Comparison of ENCODE assay signal across 34 cellular contexts in genomic region chr18:46727177-46727576, GRCh38. TPM values are rescaled to one million over a fixed set of nuclear protein-coding genes. Genes with fewer than 3 reads are reported as not detected.
"Had no signal": no experiment of that assay in that cellular context is flagged by ENCODE, and none has a peak within 500 bp of the region (broad histone marks: within the 10 kb centered on the region; RNA-seq: fewer than 3 reads in every experiment).

No MANE protein-coding gene starts in this region.

- H3K27ac ChIP-seq: adrenal gland, body of pancreas, coronary artery, esophagus muscularis mucosa, foreskin keratinocyte, WERI-Rb-1 had no signal

- ATAC-seq: activated CD4-positive, CD25-positive, alpha-beta regulatory T cell treated with anti-CD3 and anti-CD28 coated beads, Interleukin-2, amount 50 U/mL, for 24 hours; activated CD8-positive, alpha-beta T cell treated with anti-CD3 and anti-CD28 coated beads for 36 hours; activated naive CD8-positive, alpha-beta T cell treated with anti-CD3 and anti-CD28 coated beads, Interleukin-2, amount 50 U/mL, for 24 hours; activated T-cell treated with anti-CD3 and anti-CD28 coated beads, Interleukin-2, amount 50 U/mL, for 4 hours; activated T-helper 17 cell treated with anti-CD3 and anti-CD28 coated beads, Interleukin-2, amount 50 U/mL, for 72 hours; body of pancreas; foreskin keratinocyte; T-helper 17 cell had no signal

- H3K4me3 ChIP-seq: adrenal gland, body of pancreas, coronary artery, dorsolateral prefrontal cortex, esophagus muscularis mucosa, gastrocnemius medialis had no signal

- H3K27ac Mint-ChIP-seq: activated B cell treated with CpG ODN at 0.5 μM for 24 hours; activated CD8-positive, alpha-beta T cell treated with anti-CD3 and anti-CD28 coated beads for 36 hours; activated naive CD8-positive, alpha-beta T cell; activated naive CD8-positive, alpha-beta T cell treated with anti-CD3 and anti-CD28 coated beads, Interleukin-2, amount 50 U/mL, for 24 hours; activated T-helper 17 cell treated with anti-CD3 and anti-CD28 coated beads, Interleukin-2, amount 50 U/mL, for 72 hours; dendritic cell treated with granulocyte-macrophage colony-stimulating factor and Interleukin-4, amounts not matched to agents 40 ng/mL and 50 ng/mL, for 4 days; T-helper 17 cell; T-helper 2 cell treated with Interferon-gamma antibody and Interleukin-4, amounts not matched to agents 5 μg/mL and 100 μg/mL, for 36 hours had no signal

- H3K27me3 Mint-ChIP-seq: activated B cell treated with CpG ODN at 0.5 μM for 24 hours; activated T-helper 17 cell treated with anti-CD3 and anti-CD28 coated beads, Interleukin-2, amount 50 U/mL, for 72 hours; dendritic cell treated with granulocyte-macrophage colony-stimulating factor and Interleukin-4, amounts not matched to agents 40 ng/mL and 50 ng/mL, for 4 days; T-helper 17 cell had no signal

- DNase-seq: activated B cell treated with CpG ODN at 0.5 μM for 24 hours; activated CD4-positive, alpha-beta T cell treated with anti-CD3 and anti-CD28 coated beads for 48 hours; activated CD4-positive, alpha-beta T cell treated with anti-CD3 and anti-CD28 coated beads, Interleukin-2, amount 50 U/mL, for 1 hour; activated CD4-positive, alpha-beta T cell treated with anti-CD3 and anti-CD28 coated beads, Interleukin-2, amount 50 U/mL, for 48 hours; activated CD8-positive, alpha-beta memory T cell treated with anti-CD3 and anti-CD28 coated beads for 24 hours; activated CD8-positive, alpha-beta T cell treated with anti-CD3 and anti-CD28 coated beads for 36 hours; activated effector memory CD4-positive, alpha-beta T cell treated with Interleukin-2 at 50 U/mL for 16 hours; activated gamma-delta T cell treated with Interleukin-2 at 50 U/mL for 16 hours; activated naive CD4-positive, alpha-beta T cell treated with anti-CD3 and anti-CD28 coated beads, Interleukin-2, amount 50 U/mL, for 16 hours; activated naive CD4-positive, alpha-beta T cell treated with Interleukin-2 at 50 U/mL for 16 hours; activated naive CD8-positive, alpha-beta T cell treated with anti-CD3 and anti-CD28 coated beads, Interleukin-2, amount 50 U/mL, for 24 hours; activated T-cell treated with anti-CD3 and anti-CD28 coated beads, Interleukin-2, amount 50 U/mL, for 4 hours; amygdala; aorta; body of pancreas; cerebellar nuclear complex; dorsolateral prefrontal cortex; effector memory CD4-positive, alpha-beta T cell; erythroblast; foreskin keratinocyte; gastrocnemius medialis; glutamatergic neuron; T-helper 1 cell; T-helper 17 cell; T1000; WERI-Rb-1 had no signal

- H3K9me3 ChIP-seq: gastrocnemius medialis had no signal

- H3K4me1 Mint-ChIP-seq: activated B cell treated with CpG ODN at 0.5 μM for 24 hours; activated naive CD8-positive, alpha-beta T cell treated with anti-CD3 and anti-CD28 coated beads, Interleukin-2, amount 50 U/mL, for 24 hours; activated T-helper 17 cell treated with anti-CD3 and anti-CD28 coated beads, Interleukin-2, amount 50 U/mL, for 72 hours; T-helper 17 cell had no signal

- H3K9me3 Mint-ChIP-seq: activated B cell treated with CpG ODN at 0.5 μM for 24 hours had no signal

- H3K36me3 ChIP-seq: adrenal gland, esophagus muscularis mucosa, WERI-Rb-1 had no signal

- H3K4me3 Mint-ChIP-seq: activated B cell treated with CpG ODN at 0.5 μM for 24 hours; activated CD8-positive, alpha-beta T cell treated with anti-CD3 and anti-CD28 coated beads for 36 hours; activated naive CD8-positive, alpha-beta T cell; activated naive CD8-positive, alpha-beta T cell treated with anti-CD3 and anti-CD28 coated beads, Interleukin-2, amount 50 U/mL, for 24 hours; activated T-cell treated with anti-CD3 and anti-CD28 coated beads, Interleukin-2, amount 50 U/mL, for 4 hours; activated T-helper 17 cell treated with anti-CD3 and anti-CD28 coated beads, Interleukin-2, amount 50 U/mL, for 72 hours; dendritic cell treated with granulocyte-macrophage colony-stimulating factor and Interleukin-4, amounts not matched to agents 40 ng/mL and 50 ng/mL, for 4 days; T-helper 17 cell; T-helper 2 cell treated with Interferon-gamma antibody and Interleukin-4, amounts not matched to agents 5 μg/mL and 100 μg/mL, for 36 hours had no signal

- H3K4me1 ChIP-seq: body of pancreas, esophagus muscularis mucosa, foreskin keratinocyte had no signal

- H3K27me3 ChIP-seq: adrenal gland, body of pancreas, dorsolateral prefrontal cortex, esophagus muscularis mucosa, foreskin keratinocyte, gastrocnemius medialis had no signal

- H3K36me3 Mint-ChIP-seq: activated naive CD8-positive, alpha-beta T cell had no signal

RNA-seq across cellular contexts. Expression of gene ST8SIA5, which starts 29.7 kb away (rescaled TPM):
- total RNA-seq: activated B cell treated with CpG ODN at 0.5 μM for 24 hours; activated CD8-positive, alpha-beta T cell treated with anti-CD3 and anti-CD28 coated beads for 36 hours; foreskin keratinocyte had no signal
- polyA plus RNA-seq: foreskin keratinocyte had no signal
